In the genomic region with DNA sequence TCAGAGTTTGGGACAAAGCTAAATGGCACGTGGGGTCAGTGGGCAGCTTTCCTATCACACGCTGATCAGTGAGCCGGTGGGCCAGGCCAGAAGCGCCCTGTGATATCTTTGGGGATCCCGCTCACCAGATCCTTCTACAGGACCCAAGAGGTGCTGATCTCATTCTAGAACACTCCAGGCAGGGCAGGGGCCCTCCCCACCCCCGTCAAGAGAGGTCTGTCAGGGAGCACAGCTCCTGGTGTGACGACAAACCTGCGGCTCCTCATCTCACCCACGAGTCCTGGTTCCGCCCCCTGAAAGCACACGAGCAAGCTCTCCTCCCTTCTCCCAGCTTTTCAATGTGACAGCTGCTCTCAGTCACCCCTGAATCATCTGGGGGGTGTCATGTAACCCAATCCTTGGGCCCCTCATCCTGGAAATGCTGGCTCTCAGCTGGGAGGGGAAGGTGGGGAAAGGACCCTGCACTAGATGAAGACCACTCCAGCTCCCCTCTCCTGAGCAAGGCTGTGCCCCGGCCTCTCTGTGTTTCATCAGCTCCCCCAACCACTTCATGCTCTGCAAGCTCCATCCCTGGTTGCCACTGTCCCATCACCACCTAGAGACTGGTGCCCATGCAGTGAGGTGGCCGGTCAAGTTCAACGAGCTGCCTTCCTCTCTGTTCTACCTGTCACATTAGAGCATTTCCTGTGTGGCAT, we compare ENCODE assay signal across 9 cellular contexts. TPM values are rescaled to one million over a fixed set of nuclear protein-coding genes. Genes with fewer than 3 reads are reported as not detected.
DNase-seq lines count a peak whose midpoint lies in the region; ATAC-seq and TF ChIP-seq lines count a peak whose summit lies in the region.
"Had no signal": no experiment of that assay in that cellular context is flagged by ENCODE, and none has a peak within 500 bp of the region (broad histone marks: within the 10 kb centered on the region; RNA-seq: fewer than 3 reads in every experiment).

No MANE protein-coding gene starts in this region.

- H3K9me3 Mint-ChIP-seq in HFFc6, result no peaks in the 10 kb centered on the region

- DNase-seq in HFFc6 (peak; percentile 8), left colon (no peak), GM03348 (ENCODE audit: low spot score) (no peak)
- DNase-seq in activated CD4-positive, alpha-beta T cell treated with anti-CD3 and anti-CD28 coated beads, Interleukin-2, amount 50 U/mL, for 4 hours, result peak; percentile 45 to 47
- DNase-seq in stimulated activated CD8-positive, alpha-beta memory T cell treated with anti-CD3 and anti-CD28 coated beads, Interleukin-4, amount 100 ng/mL, for 48 hours, result peak; percentile 71
- DNase-seq: MG63 had no signal

- H3K4me1 Mint-ChIP-seq in HFFc6 (ENCODE audit: low read depth), result peaks cover 26% of the 10 kb centered on the region

- WGBS in gastroesophageal sphincter (ENCODE audit: low coverage in 1 of 2), 2 donors, result 82% methylated on average over 5 of the region's 14 CpGs; no CpG with 5 or more reads in 1 of the 2 donors

- H3K36me3 Mint-ChIP-seq in HFFc6 (ENCODE audit: low read depth), result peaks cover 13% of the 10 kb centered on the region

- no peak for ATAC-seq in gastroesophageal sphincter
- no peak for ATAC-seq in left colon
- no peak for ATAC-seq in GM21423 (IDR thresholded peaks at IDR 0.05; ENCODE audit: unreplicated experiment)
- ATAC-seq in esophagus mucosa, result no peak

- H3K27me3 Mint-ChIP-seq in HFFc6 (ENCODE audit: insufficient read depth), result no peaks in the 10 kb centered on the region; the same call in 1 of the 2 replicates

- no peak for TF ChIP-seq CTCF in HFFc6 (IDR thresholded peaks at IDR 0.05)
- TF ChIP-seq CTCF in gastroesophageal sphincter (IDR thresholded peaks at IDR 0.05), result no peak

- peaks cover 2 to 58% (median 34%) of the 10 kb centered on the region in 3 donors for H3K4me1 ChIP-seq in gastroesophageal sphincter

- no peaks in the 10 kb centered on the region for H3K9me3 ChIP-seq in gastroesophageal sphincter
- H3K9me3 ChIP-seq: MG63 had no signal

- intact Hi-C loops in left colon (cut with DNase I, micrococcal nuclease), result no loop called here

- peak overlapping the region; percentile 67; the same call in 1 of the 2 replicates for H3K27ac Mint-ChIP-seq in HFFc6

- no peak overlapping the region for H3K4me3 ChIP-seq in gastroesophageal sphincter
- H3K4me3 ChIP-seq: MG63 had no signal

- no peak for TF ChIP-seq POLR2A in gastroesophageal sphincter (IDR thresholded peaks at IDR 0.05)

- TF ChIP-seq EP300 in gastroesophageal sphincter (IDR thresholded peaks at IDR 0.05), result no peak

- peak overlapping the region in 3 of 4 donors; percentile 97 to 99 (median 99) for H3K27ac ChIP-seq in gastroesophageal sphincter

- H3K4me3 Mint-ChIP-seq in HFFc6, result peak overlapping the region; percentile 99

- H3K27me3 ChIP-seq in gastroesophageal sphincter, result no peaks in the 10 kb centered on the region
- H3K27me3 ChIP-seq: MG63 had no signal

- peaks cover 0 to 24% of the 10 kb centered on the region in 2 donors for H3K36me3 ChIP-seq in gastroesophageal sphincter

RNA-seq across cellular contexts. Expression of a gene that starts 4.6 kb away (rescaled TPM):
- total RNA-seq in HFFc6 (2021; fragmentation: NEBNext Ultra II Directional; extraction: Animal tissue kit (Norgen Biotek cat#: 25700)), result 10 to 100 TPM; 52.1 to 62.1 (median 59.0) TPM
- total RNA-seq in gastroesophageal sphincter, result 10 to 100 TPM; 32.9 to 94.4 (median 43.1) TPM
- 10 to 100 TPM; 31.9 to 47.9 TPM for total RNA-seq in left colon
- 33.0 TPM for total RNA-seq in esophagus mucosa

RNA-seq across cellular contexts. Expression of a gene that starts 5.6 kb away (rescaled TPM):
- 1 to 10 TPM; 3.1 to 8.0 (median 5.7) TPM for total RNA-seq in HFFc6 (2021; fragmentation: NEBNext Ultra II Directional; extraction: Animal tissue kit (Norgen Biotek cat#: 25700))
- total RNA-seq in gastroesophageal sphincter (1 to 10 TPM; 1.5 to 9.5 (median 5.4) TPM), left colon (1 to 10 TPM; 8.4 to 9.9 TPM), esophagus mucosa (5.1 TPM)

RNA-seq across cellular contexts. Expression of a gene that starts 22.5 kb away (rescaled TPM):
- under 1 TPM in 4 of 6 experiments, not detected in 2; 0.23 to 0.75 (median 0.40) TPM for total RNA-seq in HFFc6 (2021; fragmentation: NEBNext Ultra II Directional; extraction: Animal tissue kit (Norgen Biotek cat#: 25700))
- total RNA-seq in gastroesophageal sphincter, result 10 to 100 TPM in 3 of 4 donors, 1 to 10 TPM in 1; 8.1 to 15.0 (median 12.5) TPM
- 1 to 10 TPM; 3.8 to 8.6 TPM for total RNA-seq in left colon
- total RNA-seq in esophagus mucosa, result 0.52 TPM

RNA-seq across cellular contexts. Expression of a gene that starts 32.2 kb away (rescaled TPM):
- total RNA-seq in HFFc6 (2021; fragmentation: NEBNext Ultra II Directional; extraction: Animal tissue kit (Norgen Biotek cat#: 25700)), result 100 to 1,000 TPM; 130 to 160 (median 146) TPM
- 100 to 1,000 TPM in 1 of 4 donors, 10 to 100 TPM in 3; 68.3 to 103 (median 89.2) TPM for total RNA-seq in gastroesophageal sphincter
- 10 to 100 TPM; 52.7 to 68.0 TPM for total RNA-seq in left colon
- 73.6 TPM for total RNA-seq in esophagus mucosa

RNA-seq across cellular contexts. Expression of a gene that starts 40.9 kb away (rescaled TPM):
- total RNA-seq in HFFc6 (2021; fragmentation: NEBNext Ultra II Directional; extraction: Animal tissue kit (Norgen Biotek cat#: 25700)), result under 1 TPM; 0.18 to 0.63 (median 0.48) TPM
- total RNA-seq in gastroesophageal sphincter (10 to 100 TPM; 10.9 to 26.0 (median 18.1) TPM), left colon (10 to 100 TPM; 26.6 to 35.5 TPM), esophagus mucosa (7.5 TPM)

Comparison
In these comparisons a context has a peak if more than half of its experiments do, and no peak if none do; other contexts are left out.
1. DNase-seq: peak in HFFc6 (single experiment), activated CD4-positive, alpha-beta T cell treated with anti-CD3 and anti-CD28 coated beads, Interleukin-2, amount 50 U/mL, for 4 hours (2 of 2) and stimulated activated CD8-positive, alpha-beta memory T cell treated with anti-CD3 and anti-CD28 coated beads, Interleukin-4, amount 100 ng/mL, for 48 hours (single experiment); none in left colon (0 of 2) and GM03348 (single experiment).